ENCODE assay signal across 33 cellular contexts in the genomic region with DNA sequence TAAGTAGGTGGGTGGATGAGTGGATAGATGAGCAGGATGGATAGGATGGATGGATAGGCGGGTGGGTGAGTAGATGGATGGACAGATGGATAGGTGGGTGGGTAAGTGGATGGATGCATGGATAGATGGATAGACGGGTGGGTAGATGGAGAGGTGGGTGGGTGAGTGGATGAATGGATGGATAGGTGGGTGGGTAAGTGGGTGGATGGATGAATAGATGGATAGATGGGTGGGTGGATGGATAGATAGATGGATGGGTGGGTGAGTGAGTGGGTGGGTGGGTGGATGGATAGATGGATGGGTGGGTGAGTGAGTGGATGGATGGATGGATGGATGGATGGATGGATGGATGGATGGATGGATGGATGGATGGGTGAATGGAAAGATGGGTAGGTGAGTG.
A peak's percentile ranks its signal among the peaks of the same experiment; 100 is the strongest.
DNase-seq lines count a peak whose midpoint lies in the region; FAIRE-seq and TF ChIP-seq lines count a peak whose summit lies in the region.
"Had no signal": no experiment of that assay in that cellular context is flagged by ENCODE, and none has a peak within 500 bp of the region (broad histone marks: within the 10 kb centered on the region; RNA-seq: fewer than 3 reads in every experiment).

No MANE protein-coding gene starts in this region.

- no peaks in the 10 kb centered on the region for H3K4me1 Mint-ChIP-seq in MCF 10A (ENCODE audit: insufficient read depth, unreplicated experiment)
- H3K4me1 Mint-ChIP-seq: B cell had no signal

- H3K18ac ChIP-seq in H1 (ENCODE audit: extremely low read depth, low read length), result no peak overlapping the region

- H3K4me3 ChIP-seq in breast epithelium, result no peak overlapping the region
- H3K4me3 ChIP-seq in HEK293 (ENCODE audit: low read depth, low read length), result no peak overlapping the region
- H3K4me3 ChIP-seq in H1 (ENCODE audit: extremely low read depth in 1 of 4, insufficient read depth in 2 of 4, low read depth in 3 of 4, low read length in 4 of 4), result no peak overlapping the region
- no peak overlapping the region for H3K4me3 ChIP-seq in prostate gland
- H3K4me3 ChIP-seq: A549; BLaER1; BLaER1 treated with 17β-estradiol and CSF1 and Interleukin-3, amounts not matched to agents 10 nM and 100 nM had no signal

- H3K56ac ChIP-seq in H1 (replicated peaks; ENCODE audit: insufficient read length, low read depth, low read length), result no peak overlapping the region

- H2BK120ac ChIP-seq in H1 (replicated peaks; ENCODE audit: low read depth, low read length), result no peak overlapping the region

- TF ChIP-seq CTCF in breast epithelium (IDR thresholded peaks at IDR 0.05), result no peak
- no peak for TF ChIP-seq CTCF in MCF 10A (IDR thresholded peaks at IDR 0.05; ENCODE audit: unreplicated experiment)
- TF ChIP-seq CTCF in HEK293 (tag by site-specific recombination; IDR thresholded peaks at IDR 0.05), result no peak
- TF ChIP-seq CTCF in H1 (IDR thresholded peaks at IDR 0.05; ENCODE audit: control extremely low read depth in 1 of 3, insufficient read depth in 1 of 3, low read depth in 1 of 3, low read length in 3 of 3), result no peak
- TF ChIP-seq CTCF in prostate gland (IDR thresholded peaks at IDR 0.05), result no peak

- H3K9me3 ChIP-seq in breast epithelium (no peaks in the 10 kb centered on the region), HEK293 (ENCODE audit: control insufficient read depth, insufficient read depth, low read depth, low read length) (no peaks in the 10 kb centered on the region), H1 (ENCODE audit: insufficient read depth in 2 of 2, low read depth in 1 of 2, low read length in 1 of 2) (no peaks in the 10 kb centered on the region), prostate gland (no peaks in the 10 kb centered on the region)
- H3K9me3 ChIP-seq: A549; BE2C; BLaER1; BLaER1 treated with 17β-estradiol and CSF1 and Interleukin-3, amounts not matched to agents 10 nM and 100 nM; Caco-2 had no signal

- no peak overlapping the region for H2BK12ac ChIP-seq in H1 (ENCODE audit: low read depth, low read length)

- intact Hi-C loops in breast epithelium (cut with DNase I; ENCODE audit: low total_unique reads), result no loop called here
- intact Hi-C loops in MCF 10A (cut with micrococcal nuclease), result no loop called here
- intact Hi-C loops in prostate gland (cut with DNase I), result loop anchor here (10.0 kb wide), 1 partner anchor 348 kb away; no protein-coding TSS in a partner anchor

- H3K23ac ChIP-seq in H1 (ENCODE audit: insufficient read length), result no peak overlapping the region

- DNase-seq in breast epithelium (ENCODE audit: low spot score in 2 of 2) (no peak), MCF 10A (ENCODE audit: unreplicated experiment) (no peak), H1 (ENCODE audit: low read depth in 1 of 2, low spot score in 2 of 2) (no peak), prostate gland (ENCODE audit: low spot score) (no peak), caudate nucleus (lab: John Stamatoyannopoulos, UW) (no peak), OCI-M2 (lab: John Stamatoyannopoulos, UW; ENCODE audit: unreplicated experiment) (no peak), NCI-H146 treated with DMSO at 0.1 percent for 48 hours (lab: John Stamatoyannopoulos, UW; ENCODE audit: unreplicated experiment) (no peak)
- DNase-seq: 8988T; ACHN; AML-193; BE2C; Caco-2; Calu3; CD4-positive, alpha-beta memory T cell; CD4-positive, alpha-beta T cell; CD4-positive, CD25-positive, alpha-beta regulatory T cell; CD8-positive, alpha-beta memory T cell; CD8-positive, alpha-beta T cell; COR-L47; DMS153; DMS53; DND-41; EL had no signal

- no peak overlapping the region for H3K4me3 Mint-ChIP-seq in MCF 10A (ENCODE audit: unreplicated experiment)
- H3K4me3 Mint-ChIP-seq: B cell; CD4-positive, alpha-beta memory T cell; CD4-positive, alpha-beta T cell; CD4-positive, CD25-positive, alpha-beta regulatory T cell; CD8-positive, alpha-beta memory T cell; CD8-positive, alpha-beta T cell had no signal

- H3K4me2 ChIP-seq in H1 (ENCODE audit: insufficient read depth in 1 of 2, low read depth in 2 of 2, low read length in 2 of 2), result peak overlapping the region; percentile 46 to 61; a peak in 1 of 4 replicates
- H3K4me2 ChIP-seq: A549; BLaER1; BLaER1 treated with 17β-estradiol and CSF1 and Interleukin-3, amounts not matched to agents 10 nM and 100 nM had no signal

- H3K4me1 ChIP-seq in breast epithelium (no peaks in the 10 kb centered on the region), HEK293 (ENCODE audit: control insufficient read depth, insufficient read depth, low read length) (no peaks in the 10 kb centered on the region), H1 (replicated peaks in 1 of 4; ENCODE audit: control insufficient read depth in 3 of 4, insufficient read depth in 4 of 4, low read length in 3 of 4) (peaks cover 6 to 17% (median 14%) of the 10 kb centered on the region in 4 experiments), prostate gland (replicated peaks) (no peaks in the 10 kb centered on the region)
- H3K4me1 ChIP-seq: BE2C, Caco-2 had no signal

- H3K27me3 ChIP-seq in breast epithelium (no peaks in the 10 kb centered on the region), H1 (replicated peaks in 1 of 4; ENCODE audit: control insufficient read depth in 3 of 4, extremely low read depth in 1 of 4, insufficient read depth in 3 of 4, low read length in 3 of 4) (no peaks in the 10 kb centered on the region), prostate gland (replicated peaks; ENCODE audit: insufficient read depth) (no peaks in the 10 kb centered on the region)
- H3K27me3 ChIP-seq: BLaER1; BLaER1 treated with 17β-estradiol and CSF1 and Interleukin-3, amounts not matched to agents 10 nM and 100 nM had no signal

- peak overlapping the region; percentile 41 to 72 for H3K27ac ChIP-seq in breast epithelium
- no peak overlapping the region for H3K27ac ChIP-seq in HEK293 (ENCODE audit: extremely low read depth, low read depth, low read length)
- no peak overlapping the region for H3K27ac ChIP-seq in H1 (ENCODE audit: low read depth, low read length)
- H3K27ac ChIP-seq in prostate gland, result peak overlapping the region; percentile 7 to 65
- no peak overlapping the region for H3K27ac ChIP-seq in caudate nucleus (ENCODE audit: low read depth, low read length)
- H3K27ac ChIP-seq: 22Rv1; A549; BLaER1; BLaER1 treated with 17β-estradiol and CSF1 and Interleukin-3, amounts not matched to agents 10 nM and 100 nM; C4-2B had no signal

- no TSS peak for BruUV-seq in MCF 10A (replicated peaks; lab: Mats Ljungman, UMichigan)

- H3K14ac ChIP-seq in H1 (ENCODE audit: insufficient read length), result no peak overlapping the region

- CTCF ChIA-PET in MCF 10A (lab: Yijun Ruan, JAX), result interaction anchor here (0.9 to 2.1 kb wide), 2 partner anchors 215 to 267 kb away, joined by 3 to 10 read pairs; no protein-coding TSS in a partner anchor
- CTCF ChIA-PET in HEK293 (lab: Yijun Ruan, JAX), result no interaction called here
- CTCF ChIA-PET in H1 (lab: Charles Lee; ENCODE audit: partially characterized antibody), result interaction anchor here (1.0 to 7.8 kb wide), 3 partner anchors 10 to 215 kb away, joined by 5 to 89 read pairs (median 19); no protein-coding TSS in a partner anchor

- no peak overlapping the region for H4K8ac ChIP-seq in H1 (ENCODE audit: extremely low read depth, insufficient read depth, low read length)

- no peak overlapping the region for H2AFZ ChIP-seq in H1 (ENCODE audit: low read length)

- H4K20me1 ChIP-seq in H1 (replicated peaks in 1 of 2; ENCODE audit: control insufficient read depth in 1 of 2, insufficient read depth in 2 of 2, low read length in 2 of 2), result no peaks in the 10 kb centered on the region
- H4K20me1 ChIP-seq: BLaER1; BLaER1 treated with 17β-estradiol and CSF1 and Interleukin-3, amounts not matched to agents 10 nM and 100 nM had no signal

- H3K9me3 Mint-ChIP-seq in MCF 10A (ENCODE audit: unreplicated experiment), result no peaks in the 10 kb centered on the region
- H3K9me3 Mint-ChIP-seq: CD4-positive, alpha-beta T cell; CD8-positive, alpha-beta T cell had no signal

- no peak for FAIRE-seq in H1 (lab: Jason Lieb, UNC)
- FAIRE-seq: A204.1, A549, D721Med had no signal

- TF ChIP-seq POLR2A in breast epithelium (IDR thresholded peaks at IDR 0.05), result no peak
- no peak for TF ChIP-seq POLR2A in H1 (IDR thresholded peaks at IDR 0.05; ENCODE audit: control extremely low read depth in 1 of 2, low read depth in 2 of 2, low read length in 2 of 2)
- no peak for TF ChIP-seq POLR2A in prostate gland (IDR thresholded peaks at IDR 0.05)

- H3K23me2 ChIP-seq in H1 (ENCODE audit: low read depth, low read length), result peaks cover 3% of the 10 kb centered on the region; the same call in 1 of the 2 replicates

- no peak overlapping the region for H3K4ac ChIP-seq in H1 (replicated peaks; ENCODE audit: insufficient read length, low read depth, low read length)

- 86% methylated on average over 2 of the region's 2 CpGs; no CpG with 5 or more reads in 1 of the 2 experiments for WGBS in H1 (ENCODE audit: extremely low coverage in 1 of 2, insufficient coverage in 1 of 2, insufficient read length in 1 of 2, insufficient replicate concordance in 2 of 2, low coverage in 1 of 2, low lambda C conversion rate in 2 of 2, missing lambda C conversion rate in 1 of 2), 2 experiments
- 87% methylated on average over 2 of the region's 2 CpGs for WGBS in prostate gland

- TF ChIP-seq EP300 in H1 (IDR thresholded peaks at IDR 0.05; ENCODE audit: borderline replicate concordance in 1 of 2, low read depth in 2 of 2, low read length in 2 of 2), result no peak

- H3K27me3 Mint-ChIP-seq in MCF 10A (ENCODE audit: insufficient read depth, unreplicated experiment), result peaks cover 15% of the 10 kb centered on the region
- H3K27me3 Mint-ChIP-seq: CD4-positive, CD25-positive, alpha-beta regulatory T cell had no signal

- H3K36me3 ChIP-seq in breast epithelium (no peaks in the 10 kb centered on the region), HEK293 (ENCODE audit: control insufficient read depth in 2 of 2, insufficient read depth in 1 of 2, low read length in 2 of 2) (no peaks in the 10 kb centered on the region), H1 (ENCODE audit: control insufficient read depth in 2 of 4, insufficient read depth in 4 of 4, low read length in 3 of 4) (no peaks in the 10 kb centered on the region), prostate gland (no peaks in the 10 kb centered on the region)
- H3K36me3 ChIP-seq: BE2C; BLaER1; BLaER1 treated with 17β-estradiol and CSF1 and Interleukin-3, amounts not matched to agents 10 nM and 100 nM had no signal

- no peaks in the 10 kb centered on the region for H3K36me3 Mint-ChIP-seq in MCF 10A (ENCODE audit: insufficient read depth, unreplicated experiment)
- H3K36me3 Mint-ChIP-seq: CD14-positive monocyte; CD4-positive, alpha-beta memory T cell; CD4-positive, CD25-positive, alpha-beta regulatory T cell; CD8-positive, alpha-beta memory T cell; CD8-positive, alpha-beta T cell had no signal

- no peak overlapping the region for H2BK5ac ChIP-seq in H1 (ENCODE audit: low read depth, low read length)

- H3K27ac Mint-ChIP-seq in MCF 10A (ENCODE audit: low read depth, unreplicated experiment), result no peak overlapping the region
- H3K27ac Mint-ChIP-seq: B cell; CD14-positive monocyte; CD4-positive, alpha-beta memory T cell; CD4-positive, alpha-beta T cell; CD4-positive, CD25-positive, alpha-beta regulatory T cell; CD8-positive, alpha-beta memory T cell; CD8-positive, alpha-beta T cell had no signal

- no peak for TF ChIP-seq RAD21 in H1 (IDR thresholded peaks at IDR 0.05 in 1 of 2, conservative IDR thresholded peaks at IDR 0.05 in 1 of 2; ENCODE audit: low read depth in 2 of 2, low read length in 2 of 2)

- no peak overlapping the region for H3K9ac ChIP-seq in H1 (replicated peaks in 1 of 4; ENCODE audit: extremely low read depth in 1 of 4, low read depth in 3 of 4, low read length in 3 of 4)
- H3K9ac ChIP-seq: BLaER1; BLaER1 treated with 17β-estradiol and CSF1 and Interleukin-3, amounts not matched to agents 10 nM and 100 nM had no signal

- H2BK20ac ChIP-seq in H1 (ENCODE audit: low read length), result peak overlapping the region; percentile 23; the same call in 1 of the 2 replicates

- no peak overlapping the region for H2AK5ac ChIP-seq in H1 (ENCODE audit: low read depth, low read length)

- H4K91ac ChIP-seq in H1 (replicated peaks; ENCODE audit: insufficient read length, low read length), result peak overlapping the region; percentile 17

- H3K79me1 ChIP-seq in H1 (ENCODE audit: low read depth, low read length), result no peaks in the 10 kb centered on the region

- no peaks in the 10 kb centered on the region for H3K79me2 ChIP-seq in H1 (ENCODE audit: control insufficient read depth in 1 of 2, insufficient read depth in 2 of 2, low read length in 2 of 2)

- H4K5ac ChIP-seq in H1 (ENCODE audit: insufficient read length, low read depth, low read length), result no peak overlapping the region

- POLR2A ChIA-PET in MCF 10A (lab: Yijun Ruan, JAX), result no interaction called here
- POLR2A ChIA-PET in HEK293 (lab: Yijun Ruan, JAX), result no interaction called here
- POLR2A ChIA-PET in H1 (lab: Charles Lee; ENCODE audit: partially characterized antibody), result no interaction called here

- 0 out of 2 replicates have a peak overlapping the region, but pooled peaks have one; percentile 13 for H2BK15ac ChIP-seq in H1 (ENCODE audit: low read length)

Comparison
In these comparisons a context has a peak if more than half of its experiments do, and no peak if none do; other contexts are left out.
1. H3K27ac ChIP-seq: peak in breast epithelium (2 of 2) and prostate gland (2 of 2); none in HEK293 (single experiment), H1 (single experiment) and caudate nucleus (single experiment).